ENCODE assay signal across 8 cellular contexts in the genomic region with DNA sequence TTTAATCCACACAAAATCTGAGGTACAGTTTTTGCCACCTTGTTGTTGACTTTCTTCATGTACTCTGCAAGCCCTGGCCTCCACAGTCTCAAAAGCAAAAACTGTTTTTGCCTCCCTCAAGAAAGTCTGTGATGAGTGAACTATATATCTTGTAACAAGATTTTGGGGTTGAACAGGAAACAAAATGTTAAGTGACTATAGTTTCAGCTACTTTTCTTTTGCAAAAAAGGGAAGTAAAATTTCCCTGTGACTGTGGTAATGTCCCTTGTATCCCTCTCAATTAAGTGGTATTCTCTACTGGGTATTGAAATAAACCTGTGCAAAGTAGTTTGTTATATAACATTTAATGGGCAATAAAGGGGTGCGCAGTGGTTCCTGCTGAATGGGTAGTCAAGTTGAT. TPM values are rescaled to one million over a fixed set of nuclear protein-coding genes. Genes with fewer than 3 reads are reported as not detected.
A peak's percentile ranks its signal among the peaks of the same experiment; 100 is the strongest.
DNase-seq lines count a peak whose midpoint lies in the region; ATAC-seq and TF ChIP-seq lines count a peak whose summit lies in the region.

No MANE protein-coding gene starts in this region.

- H3K36me3 Mint-ChIP-seq in CD14-positive monocyte (peaks cover 17 to 33% of the 10 kb centered on the region in 2 donors), activated B cell treated with CpG ODN at 0.5 μM for 24 hours (ENCODE audit: low read depth) (peaks cover 7% of the 10 kb centered on the region)

- H3K4me1 Mint-ChIP-seq in CD14-positive monocyte (peaks cover 92% of the 10 kb centered on the region), activated B cell treated with CpG ODN at 0.5 μM for 24 hours (peaks cover 72% of the 10 kb centered on the region)

- H3K9me3 Mint-ChIP-seq in CD14-positive monocyte, result no peaks in the 10 kb centered on the region
- H3K9me3 Mint-ChIP-seq in activated B cell treated with CpG ODN at 0.5 μM for 24 hours, result no peaks in the 10 kb centered on the region

- H3K27me3 ChIP-seq in vagina (no peaks in the 10 kb centered on the region), HAP-1 (ENCODE audit: low read depth) (no peaks in the 10 kb centered on the region)

- TF ChIP-seq CTCF in CD14-positive monocyte (IDR thresholded peaks at IDR 0.05) (no peak), activated B cell treated with CpG ODN at 0.5 μM for 24 hours (IDR thresholded peaks at IDR 0.05) (no peak), vagina (IDR thresholded peaks at IDR 0.05) (no peak)

- DNase-seq in CD14-positive monocyte (ENCODE audit: low spot score) (no peak), activated B cell treated with CpG ODN at 0.5 μM for 24 hours (no peak), vagina (ENCODE audit: extremely low spot score in 2 of 2) (no peak), NCI-H1436 treated with DMSO at 0.1 percent for 48 hours (lab: John Stamatoyannopoulos, UW) (no peak), HAP-1 (ENCODE audit: low spot score in 2 of 2) (no peak)
- DNase-seq in activated effector memory CD4-positive, alpha-beta T cell treated with anti-CD3 and anti-CD28 coated beads, Interleukin-2, amount 50 U/mL, for 16 hours, result no peak

- H3K36me3 ChIP-seq in vagina (no peaks in the 10 kb centered on the region), HAP-1 (replicated peaks) (no peaks in the 10 kb centered on the region)

- no peaks in the 10 kb centered on the region for H3K9me3 ChIP-seq in vagina
- no peaks in the 10 kb centered on the region for H3K9me3 ChIP-seq in HAP-1

- H3K27me3 Mint-ChIP-seq in CD14-positive monocyte (ENCODE audit: low read depth in 3 of 3) (peaks cover 0 to 2% (median 0%) of the 10 kb centered on the region in 3 donors), activated B cell treated with CpG ODN at 0.5 μM for 24 hours (no peaks in the 10 kb centered on the region)

- ATAC-seq in GM19438 (IDR thresholded peaks at IDR 0.05; ENCODE audit: low read depth, unreplicated experiment) (peak; percentile 59), HG03175 (IDR thresholded peaks at IDR 0.05; ENCODE audit: unreplicated experiment) (peak; percentile 71), activated B cell treated with CpG ODN at 0.5 μM for 24 hours (ENCODE audit: low read depth) (peak; percentile 68)

- no peak for TF ChIP-seq POLR2A in vagina (IDR thresholded peaks at IDR 0.05)

- H3K4me3 Mint-ChIP-seq in CD14-positive monocyte, result peak overlapping the region; percentile 41 to 83
- H3K4me3 Mint-ChIP-seq in activated B cell treated with CpG ODN at 0.5 μM for 24 hours, result peak overlapping the region; percentile 75

- CTCF ChIA-PET in activated B cell treated with CpG ODN at 0.5 μM for 24 hours (lab: Charles Lee), result interaction anchor here (1.0 to 1.5 kb wide), 2 partner anchors 22 to 28 kb away, joined by 3 to 4 read pairs; partner anchors contain the start of gene SCAANT1

- H3K4me3 ChIP-seq in vagina, result no peak overlapping the region
- H3K4me3 ChIP-seq in HAP-1, result no peak overlapping the region

- intact Hi-C loops in CD14-positive monocyte (cut with micrococcal nuclease), result loop anchor here in 1 of 2 donors (2.0 to 5.0 kb wide), 2 partner anchors 21 to 34 kb away; partner anchors contain the start of gene SCAANT1
- intact Hi-C loops in activated B cell treated with CpG ODN at 0.5 μM for 24 hours (cut with micrococcal nuclease), result loop anchor here (1.0 kb wide), 1 partner anchor 11 kb away; no protein-coding TSS in a partner anchor
- intact Hi-C loops in vagina (cut with DNase I), result no loop called here

- H3K4me1 ChIP-seq in vagina (peaks cover 63% of the 10 kb centered on the region), HAP-1 (peaks cover 20% of the 10 kb centered on the region)

- POLR2A ChIA-PET in activated B cell treated with CpG ODN at 0.5 μM for 24 hours (lab: Charles Lee), result interaction anchor here (0.8 to 1.4 kb wide), 3 partner anchors 11 to 70 kb away, joined by 4 to 11 read pairs (median 5); partner anchors contain the start of genes ATXN7, SCAANT1 and THOC7

- no peak overlapping the region for H3K27ac ChIP-seq in vagina

- in situ Hi-C loops in HAP-1 (cut with MboI; ENCODE audit: low sequenced_read_pairs), result no loop called here

- H3K27ac Mint-ChIP-seq in CD14-positive monocyte, result peak overlapping the region; percentile 90 to 97 (median 95)
- H3K27ac Mint-ChIP-seq in activated B cell treated with CpG ODN at 0.5 μM for 24 hours, result peak overlapping the region; percentile 93

RNA-seq across cellular contexts. Expression of gene SCAANT1, which starts 21.3 kb away (rescaled TPM):
- not detected for polyA plus RNA-seq in CD14-positive monocyte
- total RNA-seq in activated B cell treated with CpG ODN at 0.5 μM for 24 hours, result not detected in 2 replicates
- total RNA-seq in vagina, result not detected
